ENCODE assay signal across 1 cellular context in genomic region chr18:9669016-9669415, GRCh38.
TF ChIP-seq lines count a peak whose summit lies in the region.

No MANE protein-coding gene starts in this region.

TF ChIP-seq in HepG2, 621 proteins besides CTCF, POLR2A, EP300 and RAD21:
- TF ChIP-seq GABPB1 (CRISPR knock-in tag; IDR thresholded peaks at IDR 0.05) (peak; percentile 31; the same call in 1 of the 2 replicates), GABPA (IDR thresholded peaks at IDR 0.05; ENCODE audit: low read depth, low read length) (peak; percentile 43), GABPA (CRISPR knock-in tag; IDR thresholded peaks at IDR 0.05; ENCODE audit: low read depth) (peak; percentile 78), JUND (CRISPR knock-in tag; IDR thresholded peaks at IDR 0.05) (no peak), ZNF343 (CRISPR knock-in tag; IDR thresholded peaks at IDR 0.05) (no peak), ZNF333 (CRISPR knock-in tag; IDR thresholded peaks at IDR 0.05; ENCODE audit: borderline replicate concordance) (no peak), TEAD3 (CRISPR knock-in tag; optimal IDR thresholded peaks at IDR 0.05; ENCODE audit: borderline replicate concordance) (no peak), SYNCRIP (IDR thresholded peaks at IDR 0.05; ENCODE audit: insufficient read depth, low read depth, low read length) (no peak), MAX (IDR thresholded peaks at IDR 0.05) (no peak)
- TF ChIP-seq, protein P1, sequence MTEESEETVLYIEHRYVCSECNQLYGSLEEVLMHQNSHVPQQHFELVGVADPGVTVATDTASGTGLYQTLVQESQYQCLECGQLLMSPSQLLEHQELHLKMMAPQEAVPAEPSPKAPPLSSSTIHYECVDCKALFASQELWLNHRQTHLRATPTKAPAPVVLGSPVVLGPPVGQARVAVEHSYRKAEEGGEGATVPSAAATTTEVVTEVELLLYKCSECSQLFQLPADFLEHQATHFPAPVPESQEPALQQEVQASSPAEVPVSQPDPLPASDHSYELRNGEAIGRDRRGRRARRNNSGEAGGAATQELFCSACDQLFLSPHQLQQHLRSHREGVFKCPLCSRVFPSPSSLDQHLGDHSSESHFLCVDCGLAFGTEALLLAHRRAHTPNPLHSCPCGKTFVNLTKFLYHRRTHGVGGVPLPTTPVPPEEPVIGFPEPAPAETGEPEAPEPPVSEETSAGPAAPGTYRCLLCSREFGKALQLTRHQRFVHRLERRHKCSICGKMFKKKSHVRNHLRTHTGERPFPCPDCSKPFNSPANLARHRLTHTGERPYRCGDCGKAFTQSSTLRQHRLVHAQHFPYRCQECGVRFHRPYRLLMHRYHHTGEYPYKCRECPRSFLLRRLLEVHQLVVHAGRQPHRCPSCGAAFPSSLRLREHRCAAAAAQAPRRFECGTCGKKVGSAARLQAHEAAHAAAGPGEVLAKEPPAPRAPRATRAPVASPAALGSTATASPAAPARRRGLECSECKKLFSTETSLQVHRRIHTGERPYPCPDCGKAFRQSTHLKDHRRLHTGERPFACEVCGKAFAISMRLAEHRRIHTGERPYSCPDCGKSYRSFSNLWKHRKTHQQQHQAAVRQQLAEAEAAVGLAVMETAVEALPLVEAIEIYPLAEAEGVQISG (CRISPR knock-in tag; IDR thresholded peaks at IDR 0.05) = peak; percentile 97
